33 cellular contexts compared by ENCODE assay signal in the genomic region with DNA sequence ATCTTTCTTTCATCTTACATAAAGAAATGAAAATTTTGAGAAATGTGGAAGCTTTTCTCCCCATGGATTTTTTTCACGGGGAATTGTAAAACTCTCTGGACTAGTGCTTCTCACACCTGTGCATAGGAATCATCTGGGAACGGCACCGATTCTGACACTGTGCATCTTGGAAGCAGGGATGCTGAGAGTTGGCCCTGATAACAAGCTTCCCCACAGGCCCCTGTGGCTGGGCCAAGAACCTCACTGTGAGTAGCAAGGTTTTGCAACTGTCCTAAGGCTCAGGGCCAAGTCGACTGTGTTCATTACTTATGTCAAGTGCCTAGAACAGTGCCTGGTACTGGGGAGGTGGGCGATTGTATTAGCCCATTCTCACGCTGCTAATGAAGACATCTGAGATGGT.
"Had no signal": no experiment of that assay in that cellular context is flagged by ENCODE, and none has a peak within 500 bp of the region (broad histone marks: within the 10 kb centered on the region; RNA-seq: fewer than 3 reads in every experiment).

No MANE protein-coding gene starts in this region.

- H3K4me3 ChIP-seq: adrenal gland, cardiac muscle cell, MG63, SJCRH30, SK-N-MC had no signal

- H3K27ac Mint-ChIP-seq: activated CD4-positive, alpha-beta memory T cell treated with anti-CD3 and anti-CD28 coated beads, Interleukin-2, amount 10 ng/mL, durations not matched to agents 7 days and 5 days; activated CD8-positive, alpha-beta memory T cell treated with anti-CD3 and anti-CD28 coated beads, Interleukin-2, amount 10 ng/mL, durations not matched to agents 7 days and 5 days; activated naive CD4-positive, alpha-beta T cell treated with anti-CD3 and anti-CD28 coated beads, Interleukin-2, amount 50 U/mL, for 24 hours; activated naive CD8-positive, alpha-beta T cell treated with anti-CD3 and anti-CD28 coated beads, Interleukin-2, amount 10 ng/mL, durations not matched to agents 7 days and 5 days; activated T-cell treated with anti-CD3 and anti-CD28 coated beads, Interleukin-2, amount 50 U/mL, for 72 hours; activated T-helper 17 cell treated with anti-CD3 and anti-CD28 coated beads, Interleukin-2, amount 50 U/mL, for 72 hours had no signal

- ATAC-seq: activated CD8-positive, alpha-beta memory T cell treated with anti-CD3 and anti-CD28 coated beads, Interleukin-2, amount 10 ng/mL, durations not matched to agents 7 days and 5 days; activated T-cell treated with anti-CD3 and anti-CD28 coated beads, Interleukin-2, amount 50 U/mL, for 72 hours; activated T-helper 17 cell treated with anti-CD3 and anti-CD28 coated beads, Interleukin-2, amount 50 U/mL, for 72 hours; Panc1 had no signal

- H3K27me3 Mint-ChIP-seq: activated CD4-positive, alpha-beta memory T cell treated with anti-CD3 and anti-CD28 coated beads, Interleukin-2, amount 10 ng/mL, durations not matched to agents 7 days and 5 days; activated CD8-positive, alpha-beta memory T cell treated with anti-CD3 and anti-CD28 coated beads, Interleukin-2, amount 10 ng/mL, durations not matched to agents 7 days and 5 days; activated naive CD4-positive, alpha-beta T cell treated with anti-CD3 and anti-CD28 coated beads, Interleukin-2, amount 50 U/mL, for 24 hours; activated naive CD8-positive, alpha-beta T cell treated with anti-CD3 and anti-CD28 coated beads, Interleukin-2, amount 10 ng/mL, durations not matched to agents 7 days and 5 days; activated T-helper 17 cell treated with anti-CD3 and anti-CD28 coated beads, Interleukin-2, amount 50 U/mL, for 72 hours had no signal

- H3K4me1 ChIP-seq: adrenal gland, SJCRH30 had no signal

- H3K4me1 Mint-ChIP-seq: activated CD4-positive, alpha-beta memory T cell treated with anti-CD3 and anti-CD28 coated beads, Interleukin-2, amount 10 ng/mL, durations not matched to agents 7 days and 5 days; activated CD8-positive, alpha-beta memory T cell treated with anti-CD3 and anti-CD28 coated beads, Interleukin-2, amount 10 ng/mL, durations not matched to agents 7 days and 5 days; activated naive CD4-positive, alpha-beta T cell treated with anti-CD3 and anti-CD28 coated beads, Interleukin-2, amount 50 U/mL, for 24 hours; activated naive CD8-positive, alpha-beta T cell treated with anti-CD3 and anti-CD28 coated beads, Interleukin-2, amount 10 ng/mL, durations not matched to agents 7 days and 5 days; activated T-helper 17 cell treated with anti-CD3 and anti-CD28 coated beads, Interleukin-2, amount 50 U/mL, for 72 hours had no signal

- H3K27ac ChIP-seq: adrenal gland, cardiac muscle cell, SJCRH30, SK-N-MC, WERI-Rb-1 had no signal

- H3K9me3 Mint-ChIP-seq: activated naive CD4-positive, alpha-beta T cell treated with anti-CD3 and anti-CD28 coated beads, Interleukin-2, amount 50 U/mL, for 24 hours; activated naive CD8-positive, alpha-beta T cell treated with anti-CD3 and anti-CD28 coated beads, Interleukin-2, amount 10 ng/mL, durations not matched to agents 7 days and 5 days; activated T-helper 17 cell treated with anti-CD3 and anti-CD28 coated beads, Interleukin-2, amount 50 U/mL, for 72 hours had no signal

- DNase-seq: activated CD4-positive, alpha-beta memory T cell treated with anti-CD3 and anti-CD28 coated beads, Interleukin-2, amount 10 ng/mL, durations not matched to agents 7 days and 5 days; activated CD4-positive, alpha-beta T cell treated with anti-CD3 and anti-CD28 coated beads for 1 hour; activated CD4-positive, alpha-beta T cell treated with anti-CD3 and anti-CD28 coated beads for 48 hours; activated CD4-positive, CD25-positive, alpha-beta regulatory T cell; activated CD8-positive, alpha-beta memory T cell treated with anti-CD3 and anti-CD28 coated beads for 24 hours; activated CD8-positive, alpha-beta memory T cell treated with anti-CD3 and anti-CD28 coated beads, Interleukin-2, amount 10 ng/mL, durations not matched to agents 7 days and 5 days; activated CD8-positive, alpha-beta memory T cell treated with anti-CD3 and anti-CD28 coated beads, Interleukin-2, amount 50 U/mL, for 48 hours; activated gamma-delta T cell; activated naive CD4-positive, alpha-beta T cell treated with Interleukin-2 at 50 U/mL for 16 hours; activated naive CD8-positive, alpha-beta T cell treated with anti-CD3 and anti-CD28 coated beads, Interleukin-2, amount 10 ng/mL, durations not matched to agents 7 days and 5 days; activated T-cell treated with anti-CD3 and anti-CD28 coated beads, Interleukin-2, amount 50 U/mL, for 72 hours; adrenal gland; anterior cingulate cortex; Kasumi-1; KG1; MG63; NCI-H1048; NCI-H1105 treated with DMSO at 0.1 percent for 48 hours; NCI-H1436; NCI-H1694; NCI-H1930; NCI-H2081 treated with DMSO at 0.1 percent for 48 hours; NCI-H226; NCI-H524 treated with DMSO at 0.1 percent for 48 hours; SHP77; SJCRH30; T1000; WERI-Rb-1 had no signal

- H3K36me3 Mint-ChIP-seq: activated CD8-positive, alpha-beta memory T cell treated with anti-CD3 and anti-CD28 coated beads, Interleukin-2, amount 10 ng/mL, durations not matched to agents 7 days and 5 days; activated naive CD8-positive, alpha-beta T cell treated with anti-CD3 and anti-CD28 coated beads, Interleukin-2, amount 10 ng/mL, durations not matched to agents 7 days and 5 days had no signal

- H3K27me3 ChIP-seq: adrenal gland, cardiac muscle cell, SJCRH30 had no signal

- H3K4me3 Mint-ChIP-seq: activated CD4-positive, alpha-beta memory T cell treated with anti-CD3 and anti-CD28 coated beads, Interleukin-2, amount 10 ng/mL, durations not matched to agents 7 days and 5 days; activated CD8-positive, alpha-beta memory T cell treated with anti-CD3 and anti-CD28 coated beads, Interleukin-2, amount 10 ng/mL, durations not matched to agents 7 days and 5 days; activated naive CD4-positive, alpha-beta T cell treated with anti-CD3 and anti-CD28 coated beads, Interleukin-2, amount 50 U/mL, for 24 hours; activated naive CD8-positive, alpha-beta T cell treated with anti-CD3 and anti-CD28 coated beads, Interleukin-2, amount 10 ng/mL, durations not matched to agents 7 days and 5 days; activated T-cell treated with anti-CD3 and anti-CD28 coated beads, Interleukin-2, amount 50 U/mL, for 72 hours; activated T-helper 17 cell treated with anti-CD3 and anti-CD28 coated beads, Interleukin-2, amount 50 U/mL, for 72 hours had no signal

- H3K9me3 ChIP-seq: adrenal gland, MG63, SJCRH30 had no signal

- H3K36me3 ChIP-seq: adrenal gland, cardiac muscle cell, MG63, SJCRH30, WERI-Rb-1 had no signal
